In the genomic region with DNA sequence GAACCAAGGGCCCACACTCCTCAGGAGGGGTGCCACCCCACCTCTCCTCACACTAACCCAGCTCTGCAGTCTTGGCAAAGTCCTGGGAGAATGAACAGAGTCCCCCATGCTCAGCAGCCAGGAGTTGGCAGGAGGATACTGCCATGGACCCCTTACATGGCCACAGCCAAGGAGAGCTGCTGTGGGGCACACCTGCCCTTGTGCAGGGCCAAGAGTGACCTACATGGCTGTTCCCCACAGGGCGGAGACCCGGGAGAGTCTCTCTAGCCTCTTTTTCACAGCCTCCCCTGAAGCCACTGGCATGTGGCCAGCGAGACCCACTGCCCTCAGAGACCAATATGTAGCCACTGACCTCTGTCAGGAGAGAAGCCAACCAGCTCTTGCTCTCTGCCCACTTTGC, we compare ENCODE assay signal across 27 cellular contexts. TPM values are rescaled to one million over a fixed set of nuclear protein-coding genes. Genes with fewer than 3 reads are reported as not detected.
"Had no signal": no experiment of that assay in that cellular context is flagged by ENCODE, and none has a peak within 500 bp of the region (broad histone marks: within the 10 kb centered on the region; RNA-seq: fewer than 3 reads in every experiment).

No MANE protein-coding gene starts in this region.

- H3K4me3 Mint-ChIP-seq: activated B cell treated with CpG ODN at 0.5 μM for 24 hours; activated CD8-positive, alpha-beta T cell treated with anti-CD3 and anti-CD28 coated beads, Interleukin-2, amount 10 ng/mL, durations not matched to agents 7 days and 5 days; activated naive CD8-positive, alpha-beta T cell treated with anti-CD3 and anti-CD28 coated beads, Interleukin-2, amount 50 U/mL, for 24 hours; activated T-cell treated with anti-CD3 and anti-CD28 coated beads, Interleukin-2, amount 50 U/mL, for 4 hours; central memory CD8-positive, alpha-beta T cell; T-helper 1 cell treated with Interleukin-12 subunit alpha and Interleukin-12 subunit beta and Interleukin-4 antibody, amounts not matched to agents 30 μg/mL and 1 μg/mL, for 36 hours had no signal

- H3K27me3 Mint-ChIP-seq: activated B cell treated with CpG ODN at 0.5 μM for 24 hours had no signal

- H3K4me3 ChIP-seq: ascending aorta, body of pancreas, Peyer's patch, SJSA1 had no signal

- H3K4me1 ChIP-seq: ascending aorta, body of pancreas, Peyer's patch, SJSA1 had no signal

- H3K4me1 Mint-ChIP-seq: activated B cell treated with CpG ODN at 0.5 μM for 24 hours; activated naive CD8-positive, alpha-beta T cell treated with anti-CD3 and anti-CD28 coated beads, Interleukin-2, amount 50 U/mL, for 24 hours; central memory CD8-positive, alpha-beta T cell had no signal

- DNase-seq: activated B cell treated with CpG ODN at 0.5 μM for 24 hours; activated CD4-positive, alpha-beta T cell treated with anti-CD3 and anti-CD28 coated beads for 1 hour; activated CD4-positive, alpha-beta T cell treated with anti-CD3 and anti-CD28 coated beads, Interleukin-2, amount 50 U/mL, for 1 hour; activated effector memory CD4-positive, alpha-beta T cell treated with anti-CD3 and anti-CD28 coated beads, Interleukin-2, amount 50 U/mL, for 16 hours; activated naive CD4-positive, alpha-beta T cell treated with Interleukin-2 at 50 U/mL for 16 hours; activated naive CD8-positive, alpha-beta T cell treated with anti-CD3 and anti-CD28 coated beads, Interleukin-2, amount 50 U/mL, for 24 hours; activated T-cell treated with anti-CD3 and anti-CD28 coated beads, Interleukin-2, amount 50 U/mL, for 4 hours; amniotic stem cell; body of pancreas; Kasumi-1; KBM-7; NCI-H1105 treated with DMSO at 0.1 percent for 48 hours; NCI-H1436 treated with DMSO at 0.1 percent for 48 hours; NCI-H187; NCI-H2081; NCI-H446; NCI-H524; Peyer's patch; Right ventricle myocardium superior; T-helper 9 cell had no signal

- H3K27ac Mint-ChIP-seq: activated B cell treated with CpG ODN at 0.5 μM for 24 hours; activated CD8-positive, alpha-beta T cell treated with anti-CD3 and anti-CD28 coated beads, Interleukin-2, amount 10 ng/mL, durations not matched to agents 7 days and 5 days; activated naive CD4-positive, alpha-beta T cell treated with anti-CD3 and anti-CD28 coated beads, Interleukin-2, amount 50 U/mL, for 72 hours; activated naive CD8-positive, alpha-beta T cell treated with anti-CD3 and anti-CD28 coated beads, Interleukin-2, amount 50 U/mL, for 24 hours; T-helper 1 cell treated with Interleukin-12 subunit alpha and Interleukin-12 subunit beta and Interleukin-4 antibody, amounts not matched to agents 30 μg/mL and 1 μg/mL, for 36 hours had no signal

- H3K27ac ChIP-seq: ascending aorta, body of pancreas, Peyer's patch, RWPE1, SJSA1 had no signal

- H3K9me3 ChIP-seq: SJSA1 had no signal

- H3K36me3 ChIP-seq: ascending aorta, Peyer's patch, SJSA1 had no signal

- ATAC-seq: activated CD8-positive, alpha-beta T cell treated with anti-CD3 and anti-CD28 coated beads, Interleukin-2, amount 10 ng/mL, durations not matched to agents 7 days and 5 days; activated naive CD4-positive, alpha-beta T cell treated with anti-CD3 and anti-CD28 coated beads, Interleukin-2, amount 50 U/mL, for 72 hours; activated naive CD8-positive, alpha-beta T cell treated with anti-CD3 and anti-CD28 coated beads, Interleukin-2, amount 50 U/mL, for 24 hours; activated T-cell treated with anti-CD3 and anti-CD28 coated beads, Interleukin-2, amount 50 U/mL, for 4 hours; body of pancreas had no signal

- H3K27me3 ChIP-seq: ascending aorta, body of pancreas, Peyer's patch, SJSA1 had no signal

RNA-seq across cellular contexts. Expression of a gene that starts 45.9 kb away (rescaled TPM):
- total RNA-seq: activated B cell treated with CpG ODN at 0.5 μM for 24 hours; activated CD8-positive, alpha-beta T cell treated with anti-CD3 and anti-CD28 coated beads, Interleukin-2, amount 10 ng/mL, durations not matched to agents 7 days and 5 days; activated T-cell treated with anti-CD3 and anti-CD28 coated beads, Interleukin-2, amount 50 U/mL, for 4 hours; ascending aorta; body of pancreas; Peyer's patch; Right ventricle myocardium superior; SJSA1 had no signal
